ENCODE assay signal across 1 cellular context in genomic region chr2:237695201-237695780, GRCh38.
A peak's percentile ranks its signal among the peaks of the same experiment; 100 is the strongest.
TF ChIP-seq lines count a peak whose summit lies in the region.

No MANE protein-coding gene starts in this region.

TF ChIP-seq in K562, 482 proteins besides CTCF, POLR2A, EP300 and RAD21 (continued from another document and continues in another):
- TF ChIP-seq PBX2 (CRISPR knock-in tag; IDR thresholded peaks at IDR 0.05; ENCODE audit: low read depth) (no peak), PBX2 (tag; conservative IDR thresholded peaks at IDR 0.05; ENCODE audit: low read depth) (no peak), KLF6 (CRISPR knock-in tag; IDR thresholded peaks at IDR 0.05; ENCODE audit: borderline replicate concordance) (no peak), SMARCB1 (IDR thresholded peaks at IDR 0.05; ENCODE audit: insufficient read length, low read depth) (no peak), ZNF347 (CRISPR knock-in tag; IDR thresholded peaks at IDR 0.05; ENCODE audit: low read depth) (no peak), CAMTA2 (CRISPR knock-in tag; conservative IDR thresholded peaks at IDR 0.05) (no peak), SRSF7 (optimal IDR thresholded peaks at IDR 0.05; ENCODE audit: low read depth, low read length) (no peak), HMBOX1 (IDR thresholded peaks at IDR 0.05) (peak; percentile 65), SMARCE1 (IDR thresholded peaks at IDR 0.05) (peak; percentile 67; the same call in 1 of the 2 replicates), RBM14 (IDR thresholded peaks at IDR 0.05; ENCODE audit: borderline replicate concordance, insufficient read depth, low read depth, low read length) (no peak), ZNF224 (CRISPR knock-in tag; IDR thresholded peaks at IDR 0.05) (no peak), USF1 (CRISPR knock-in tag; IDR thresholded peaks at IDR 0.05) (no peak), ZNF395 (CRISPR knock-in tag; IDR thresholded peaks at IDR 0.05) (no peak), ZNF354B (CRISPR knock-in tag; IDR thresholded peaks at IDR 0.05) (no peak), WHSC1 (IDR thresholded peaks at IDR 0.05; ENCODE audit: low read length) (no peak), MEIS2 (IDR thresholded peaks at IDR 0.05; ENCODE audit: partially characterized antibody) (peak; percentile 2), NFIX (CRISPR knock-in tag; IDR thresholded peaks at IDR 0.05; ENCODE audit: low read depth) (no peak), MBD1 (CRISPR knock-in tag; IDR thresholded peaks at IDR 0.05) (no peak), JUND (IDR thresholded peaks at IDR 0.05; ENCODE audit: borderline replicate concordance, low read depth, low read length) (peak; percentile 52; the same call in 1 of the 2 replicates), JUND (tag; IDR thresholded peaks at IDR 0.05; ENCODE audit: borderline replicate concordance, low read depth, low read length) (peak; percentile 68; the same call in 2 of the 3 replicates), ZNF316 (IDR thresholded peaks at IDR 0.05) (peak; percentile 51; the same call in 1 of the 2 replicates), SAP30 (IDR thresholded peaks at IDR 0.05; ENCODE audit: borderline replicate concordance, insufficient read depth, low read depth, low read length, poor library complexity, severe bottlenecking) (no peak), TBL1XR1 (IDR thresholded peaks at IDR 0.05; ENCODE audit: low read length in 2 of 2) (no peak), CREM (IDR thresholded peaks at IDR 0.05; ENCODE audit: low read depth) (no peak), ZNF436 (CRISPR knock-in tag; IDR thresholded peaks at IDR 0.05) (no peak), HMG20A (CRISPR knock-in tag; conservative IDR thresholded peaks at IDR 0.05) (no peak), DPF2 (IDR thresholded peaks at IDR 0.05) (peak; percentile 49; the same call in 1 of the 2 replicates), NCOA6 (IDR thresholded peaks at IDR 0.05) (no peak), MCM2 (IDR thresholded peaks at IDR 0.05; ENCODE audit: low read depth) (no peak), ZNF764 (CRISPR knock-in tag; IDR thresholded peaks at IDR 0.05; ENCODE audit: low read depth) (no peak), POLR2B (IDR thresholded peaks at IDR 0.05; ENCODE audit: low read depth, partially characterized antibody) (no peak), CCAR2 (IDR thresholded peaks at IDR 0.05; ENCODE audit: low read depth, low read length) (no peak), ZNF212 (CRISPR knock-in tag; IDR thresholded peaks at IDR 0.05) (no peak), TOE1 (IDR thresholded peaks at IDR 0.05; ENCODE audit: borderline replicate concordance) (no peak), TOE1 (CRISPR knock-in tag; IDR thresholded peaks at IDR 0.05; ENCODE audit: borderline replicate concordance, low read depth) (no peak), KAT7 (CRISPR knock-in tag; IDR thresholded peaks at IDR 0.05; ENCODE audit: borderline replicate concordance) (no peak), GABPA (tag; conservative IDR thresholded peaks at IDR 0.05; ENCODE audit: low read depth) (no peak), GATA2 (CRISPR knock-in tag; IDR thresholded peaks at IDR 0.05) (peak; percentile 31; the same call in 1 of the 2 replicates), TEAD4 (IDR thresholded peaks at IDR 0.05; ENCODE audit: low read length) (no peak), TEAD4 (CRISPR knock-in tag; IDR thresholded peaks at IDR 0.05; ENCODE audit: borderline replicate concordance) (no peak), RCOR1 (IDR thresholded peaks at IDR 0.05; ENCODE audit: borderline replicate concordance in 1 of 2, low read depth in 2 of 2, low read length in 2 of 2) (0 out of 4 replicates have a peak, but pooled peaks of 1 of the 2 experiments have one; percentile 30)
- TF ChIP-seq, protein P1, sequence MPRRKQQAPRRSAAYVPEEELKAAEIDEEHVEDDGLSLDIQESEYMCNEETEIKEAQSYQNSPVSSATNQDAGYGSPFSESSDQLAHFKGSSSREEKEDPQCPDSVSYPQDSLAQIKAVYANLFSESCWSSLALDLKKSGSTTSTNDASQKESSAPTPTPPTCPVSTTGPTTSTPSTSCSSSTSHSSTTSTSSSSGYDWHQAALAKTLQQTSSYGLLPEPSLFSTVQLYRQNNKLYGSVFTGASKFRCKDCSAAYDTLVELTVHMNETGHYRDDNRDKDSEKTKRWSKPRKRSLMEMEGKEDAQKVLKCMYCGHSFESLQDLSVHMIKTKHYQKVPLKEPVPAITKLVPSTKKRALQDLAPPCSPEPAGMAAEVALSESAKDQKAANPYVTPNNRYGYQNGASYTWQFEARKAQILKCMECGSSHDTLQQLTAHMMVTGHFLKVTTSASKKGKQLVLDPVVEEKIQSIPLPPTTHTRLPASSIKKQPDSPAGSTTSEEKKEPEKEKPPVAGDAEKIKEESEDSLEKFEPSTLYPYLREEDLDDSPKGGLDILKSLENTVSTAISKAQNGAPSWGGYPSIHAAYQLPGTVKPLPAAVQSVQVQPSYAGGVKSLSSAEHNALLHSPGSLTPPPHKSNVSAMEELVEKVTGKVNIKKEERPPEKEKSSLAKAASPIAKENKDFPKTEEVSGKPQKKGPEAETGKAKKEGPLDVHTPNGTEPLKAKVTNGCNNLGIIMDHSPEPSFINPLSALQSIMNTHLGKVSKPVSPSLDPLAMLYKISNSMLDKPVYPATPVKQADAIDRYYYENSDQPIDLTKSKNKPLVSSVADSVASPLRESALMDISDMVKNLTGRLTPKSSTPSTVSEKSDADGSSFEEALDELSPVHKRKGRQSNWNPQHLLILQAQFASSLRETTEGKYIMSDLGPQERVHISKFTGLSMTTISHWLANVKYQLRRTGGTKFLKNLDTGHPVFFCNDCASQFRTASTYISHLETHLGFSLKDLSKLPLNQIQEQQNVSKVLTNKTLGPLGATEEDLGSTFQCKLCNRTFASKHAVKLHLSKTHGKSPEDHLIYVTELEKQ (CRISPR knock-in tag; IDR thresholded peaks at IDR 0.05), result no peak
